Comparison of ENCODE assay signal across 1 cellular context in genomic region chr22:50192056-50192824, GRCh38.
TF ChIP-seq lines count a peak whose summit lies in the region.

No MANE protein-coding gene starts in this region.

TF ChIP-seq in K562, 482 proteins besides CTCF, POLR2A, EP300 and RAD21:
- TF ChIP-seq ZNF408 (CRISPR knock-in tag; IDR thresholded peaks at IDR 0.05; ENCODE audit: low read depth) (no peak), SPI1 (IDR thresholded peaks at IDR 0.05; ENCODE audit: borderline replicate concordance, low read depth, low read length) (peak; percentile 25; the same call in 1 of the 2 replicates)
